In the genomic region with DNA sequence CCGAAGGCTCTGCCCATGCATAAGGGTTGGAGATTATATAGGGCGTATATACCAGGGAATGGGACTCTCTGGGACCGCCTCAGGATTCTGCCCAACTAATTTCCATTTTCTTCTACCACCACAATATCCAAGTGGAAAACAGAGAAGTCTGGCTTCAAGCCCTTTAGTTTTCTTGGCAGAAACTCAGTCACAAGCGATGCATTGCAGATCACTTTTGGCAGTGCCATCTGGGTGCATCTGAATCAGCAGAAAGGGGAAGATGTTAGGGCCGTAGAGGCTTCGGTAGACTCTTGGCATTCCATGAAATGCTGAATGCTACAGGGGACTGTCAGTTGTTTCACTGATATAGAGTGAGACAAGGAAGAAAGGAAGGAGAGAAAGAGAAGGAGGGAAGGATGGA, we compare ENCODE assay signal across 15 cellular contexts.
"Had no signal": no experiment of that assay in that cellular context is flagged by ENCODE, and none has a peak within 500 bp of the region (broad histone marks: within the 10 kb centered on the region; RNA-seq: fewer than 3 reads in every experiment).

No MANE protein-coding gene starts in this region.

- DNase-seq: colonic mucosa; dermis blood vessel endothelial cell; erythroblast; gastrocnemius medialis; glutamatergic neuron; left colon; natural killer cell; ovary; right cardiac atrium; small intestine; stimulated activated CD4-positive, alpha-beta T cell treated with anti-CD3 and anti-CD28 coated beads, Interleukin-2, amount 100 ng/mL, for 48 hours; stimulated activated naive CD4-positive, alpha-beta T cell treated with Interleukin-2 at 50 U/mL for 16 hours; thyroid gland had no signal

- FAIRE-seq: endothelial cell of umbilical vein, small intestine, urothelium cell line had no signal

- ATAC-seq: gastrocnemius medialis, left colon, natural killer cell, right cardiac atrium had no signal
